Comparison of ENCODE assay signal across 8 cellular contexts in the genomic region with DNA sequence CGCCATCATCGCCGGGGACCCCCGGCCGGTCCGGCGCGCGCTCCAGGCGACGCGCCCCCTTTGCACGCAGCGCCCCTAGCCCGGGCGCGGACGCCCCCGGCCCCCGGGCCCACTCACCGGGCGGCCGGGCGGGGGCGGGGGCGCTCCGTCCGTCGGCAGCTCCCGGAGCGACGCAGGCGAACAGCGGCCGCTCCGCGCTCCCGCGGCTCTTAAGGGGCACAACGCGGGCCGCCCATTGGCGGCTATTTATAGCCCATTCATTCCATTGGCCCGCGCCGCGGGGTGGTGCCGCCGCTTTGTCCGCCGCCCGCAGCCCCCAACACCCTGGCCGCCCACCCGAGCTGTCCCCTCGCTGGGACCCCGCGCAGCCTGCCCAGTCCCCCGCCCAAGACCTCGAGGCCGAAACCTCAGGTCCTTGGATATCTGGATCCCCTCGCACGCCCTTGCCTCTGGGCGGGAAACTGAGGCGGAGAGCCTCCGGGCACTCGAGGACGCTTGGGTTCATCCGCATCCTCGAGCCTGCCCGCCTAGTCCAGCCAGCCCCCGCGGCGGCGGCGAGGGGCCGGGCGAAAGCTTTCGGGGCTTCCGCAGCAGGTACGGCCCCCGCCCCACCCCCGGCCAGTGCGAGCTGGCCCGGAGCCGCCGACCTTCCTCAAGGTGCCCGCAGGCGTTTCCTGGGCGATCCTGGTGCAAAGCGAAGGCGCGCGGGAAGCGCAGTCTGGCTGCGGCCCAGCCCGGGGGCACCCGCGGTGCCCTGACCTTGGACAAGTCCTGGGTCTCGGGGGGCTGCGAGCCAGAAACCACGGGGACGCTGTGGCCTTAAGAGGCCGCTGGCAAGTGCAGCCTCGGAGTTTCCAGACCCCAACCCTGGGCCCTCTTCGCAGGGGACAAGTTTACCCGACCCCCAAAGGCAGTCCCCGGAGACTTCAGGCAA. TPM values are rescaled to one million over a fixed set of nuclear protein-coding genes. Genes with fewer than 3 reads are reported as not detected.
DNase-seq lines count a peak whose midpoint lies in the region; ATAC-seq and TF ChIP-seq lines count a peak whose summit lies in the region.

A gene (minus strand): TSS at position 182 of the 934 bp plus-strand sequence. CDS start 337 bp downstream, outside the sequence.

- H3K9me3 Mint-ChIP-seq in activated naive CD8-positive, alpha-beta T cell treated with anti-CD3 and anti-CD28 coated beads, Interleukin-2, amount 10 ng/mL, durations not matched to agents 7 days and 5 days, result no peaks in the 10 kb centered on the region

- no peaks in the 10 kb centered on the region for H3K36me3 ChIP-seq in osteoblast (ENCODE audit: insufficient read depth, low read length)

- peak within 1 kb of the TSS; percentile 40 for H3K4me3 Mint-ChIP-seq in activated naive CD8-positive, alpha-beta T cell treated with anti-CD3 and anti-CD28 coated beads, Interleukin-2, amount 10 ng/mL, durations not matched to agents 7 days and 5 days

- H3K4me1 ChIP-seq in osteoblast (ENCODE audit: insufficient read depth, low read length), result peaks cover 35% of the 10 kb centered on the region

- H3K4me1 Mint-ChIP-seq in activated naive CD8-positive, alpha-beta T cell treated with anti-CD3 and anti-CD28 coated beads, Interleukin-2, amount 10 ng/mL, durations not matched to agents 7 days and 5 days, result peaks cover 18% of the 10 kb centered on the region

- intact Hi-C loops in cardiac septum (cut with DNase I), result no loop called here

- H3K79me2 ChIP-seq in osteoblast (ENCODE audit: insufficient read depth, low read length), result no peaks in the 10 kb centered on the region

- POLR2A ChIA-PET in activated naive CD8-positive, alpha-beta T cell treated with anti-CD3 and anti-CD28 coated beads, Interleukin-2, amount 10 ng/mL, durations not matched to agents 7 days and 5 days (lab: Charles Lee), result no interaction called here

- peaks cover 5% of the 10 kb centered on the region for H4K20me1 ChIP-seq in osteoblast (ENCODE audit: insufficient read depth, low read length)

- peak within 1 kb of the TSS; percentile 65 for H3K4me2 ChIP-seq in osteoblast (ENCODE audit: insufficient read depth, low read length)

- no peaks in the 10 kb centered on the region for H3K9me3 ChIP-seq in osteoblast (ENCODE audit: low read depth, low read length)

- no peak for ATAC-seq in activated naive CD8-positive, alpha-beta T cell treated with anti-CD3 and anti-CD28 coated beads, Interleukin-2, amount 10 ng/mL, durations not matched to agents 7 days and 5 days (ENCODE audit: low read depth)
- ATAC-seq in HG03139 (IDR thresholded peaks at IDR 0.05; ENCODE audit: unreplicated experiment) (no peak), GM18517 (IDR thresholded peaks at IDR 0.05; ENCODE audit: unreplicated experiment) (no peak)

- no peak within 1 kb of the TSS for H3K27ac ChIP-seq in osteoblast (ENCODE audit: low read depth, low read length)

- no peaks in the 10 kb centered on the region for H3K36me3 Mint-ChIP-seq in activated naive CD8-positive, alpha-beta T cell treated with anti-CD3 and anti-CD28 coated beads, Interleukin-2, amount 10 ng/mL, durations not matched to agents 7 days and 5 days

- H3K27me3 ChIP-seq in osteoblast (ENCODE audit: insufficient read depth, low read length), result peaks cover 28% of the 10 kb centered on the region

- peak within 1 kb of the TSS; percentile 64 for H3K4me3 ChIP-seq in osteoblast (ENCODE audit: insufficient read depth, low read length)

- no peak within 1 kb of the TSS for H3K27ac Mint-ChIP-seq in activated naive CD8-positive, alpha-beta T cell treated with anti-CD3 and anti-CD28 coated beads, Interleukin-2, amount 10 ng/mL, durations not matched to agents 7 days and 5 days

- peaks cover 18% of the 10 kb centered on the region for H3K27me3 Mint-ChIP-seq in activated naive CD8-positive, alpha-beta T cell treated with anti-CD3 and anti-CD28 coated beads, Interleukin-2, amount 10 ng/mL, durations not matched to agents 7 days and 5 days

- H2AFZ ChIP-seq in osteoblast (ENCODE audit: low read length), result no peak within 1 kb of the TSS

- no peak for TF ChIP-seq CTCF in osteoblast (IDR thresholded peaks at IDR 0.05; ENCODE audit: extremely low read depth, low read depth, low read length)

- peak; percentile 30 for DNase-seq in activated naive CD4-positive, alpha-beta T cell treated with Interleukin-2 at 50 U/mL for 16 hours
- DNase-seq in activated naive CD4-positive, alpha-beta T cell (lab: John Stamatoyannopoulos, UW), result no peak
- DNase-seq in NCI-H2171 (lab: John Stamatoyannopoulos, UW), result peak; percentile 87
- no peak for DNase-seq in activated naive CD8-positive, alpha-beta T cell treated with anti-CD3 and anti-CD28 coated beads, Interleukin-2, amount 10 ng/mL, durations not matched to agents 7 days and 5 days
- no peak for DNase-seq in cardiac septum (ENCODE audit: low spot score)
- DNase-seq in osteoblast (ENCODE audit: insufficient read length, low spot score, missing footprints), result peak; percentile 98

RNA-seq across cellular contexts. Expression of the gene that starts here (rescaled TPM):
- 1 to 10 TPM; 4.3 to 4.4 TPM for total RNA-seq in activated naive CD8-positive, alpha-beta T cell treated with anti-CD3 and anti-CD28 coated beads, Interleukin-2, amount 10 ng/mL, durations not matched to agents 7 days and 5 days
- total RNA-seq in cardiac septum (327 TPM), osteoblast (5.1 and 8.3 TPM in 2 replicates)

Comparison
In these comparisons a context has a peak if more than half of its experiments do, and no peak if none do; other contexts are left out.
1. RNA of the gene that starts here (total RNA-seq): 327 TPM in cardiac septum (single experiment); 5.1 to 8.3 TPM in osteoblast and 4.3 to 4.4 TPM in activated naive CD8-positive, alpha-beta T cell treated with anti-CD3 and anti-CD28 coated beads, Interleukin-2, amount 10 ng/mL, durations not matched to agents 7 days and 5 days; every median in the first group is over 10 times any median in the second.
2. DNase-seq: peak in activated naive CD4-positive, alpha-beta T cell treated with Interleukin-2 at 50 U/mL for 16 hours (single experiment), NCI-H2171 (single experiment) and osteoblast (single experiment); none in activated naive CD4-positive, alpha-beta T cell (0 of 4), activated naive CD8-positive, alpha-beta T cell treated with anti-CD3 and anti-CD28 coated beads, Interleukin-2, amount 10 ng/mL, durations not matched to agents 7 days and 5 days (single experiment) and cardiac septum (single experiment).